In the genomic region with DNA sequence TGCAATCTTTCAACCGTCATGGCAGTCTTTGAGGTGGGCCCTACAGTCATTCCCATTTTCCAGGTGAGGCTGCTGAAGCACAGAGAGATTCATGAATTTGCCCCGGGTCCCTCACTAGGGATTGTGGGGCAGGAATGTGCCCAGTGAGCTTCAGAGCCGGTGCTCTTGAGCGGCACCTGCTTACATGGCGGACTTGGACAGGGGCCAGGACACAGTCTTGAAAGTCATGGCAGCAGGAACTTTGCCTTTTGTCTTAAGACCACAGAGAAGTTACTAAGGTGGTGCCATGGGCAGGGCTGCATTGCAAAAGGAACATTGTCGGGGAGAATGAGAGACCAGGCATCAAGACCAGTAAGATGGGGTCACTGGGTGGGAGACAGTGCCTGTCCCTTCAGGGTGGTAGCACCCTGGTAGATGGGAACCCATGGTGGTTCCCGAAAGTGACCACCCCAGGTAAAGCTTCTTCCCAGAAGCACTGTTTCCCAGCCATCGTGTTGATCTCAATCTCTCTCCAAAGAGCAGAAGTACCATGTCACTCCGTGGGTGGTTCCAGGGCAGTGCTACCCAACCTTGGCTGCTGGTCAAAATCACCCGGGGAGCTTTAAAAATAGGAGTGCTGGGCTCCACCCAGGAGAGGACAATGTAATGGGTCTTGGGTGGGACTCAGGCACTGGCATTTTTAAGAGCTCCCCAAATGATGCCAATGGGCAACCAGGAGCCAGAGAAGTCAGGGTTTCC, we compare ENCODE assay signal across 2 cellular contexts.
TF ChIP-seq lines count a peak whose summit lies in the region.

No MANE protein-coding gene starts in this region.

TF ChIP-seq in SK-N-SH, 30 proteins besides CTCF, POLR2A, EP300 and RAD21 (continued from another document):
- TF ChIP-seq, protein P1, sequence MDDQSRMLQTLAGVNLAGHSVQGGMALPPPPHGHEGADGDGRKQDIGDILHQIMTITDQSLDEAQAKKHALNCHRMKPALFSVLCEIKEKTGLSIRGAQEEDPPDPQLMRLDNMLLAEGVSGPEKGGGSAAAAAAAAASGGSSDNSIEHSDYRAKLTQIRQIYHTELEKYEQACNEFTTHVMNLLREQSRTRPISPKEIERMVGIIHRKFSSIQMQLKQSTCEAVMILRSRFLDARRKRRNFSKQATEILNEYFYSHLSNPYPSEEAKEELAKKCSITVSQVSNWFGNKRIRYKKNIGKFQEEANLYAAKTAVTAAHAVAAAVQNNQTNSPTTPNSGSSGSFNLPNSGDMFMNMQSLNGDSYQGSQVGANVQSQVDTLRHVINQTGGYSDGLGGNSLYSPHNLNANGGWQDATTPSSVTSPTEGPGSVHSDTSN (IDR thresholded peaks at IDR 0.05), result no peak
- TF ChIP-seq GABPA (IDR thresholded peaks at IDR 0.05; ENCODE audit: low read depth) (no peak), FOSL2 (IDR thresholded peaks at IDR 0.05; ENCODE audit: borderline replicate concordance, low read depth) (no peak), RFX5 (IDR thresholded peaks at IDR 0.05; ENCODE audit: low read length) (no peak), NFIC (IDR thresholded peaks at IDR 0.05; ENCODE audit: borderline replicate concordance) (no peak)
- TF ChIP-seq, protein P2, sequence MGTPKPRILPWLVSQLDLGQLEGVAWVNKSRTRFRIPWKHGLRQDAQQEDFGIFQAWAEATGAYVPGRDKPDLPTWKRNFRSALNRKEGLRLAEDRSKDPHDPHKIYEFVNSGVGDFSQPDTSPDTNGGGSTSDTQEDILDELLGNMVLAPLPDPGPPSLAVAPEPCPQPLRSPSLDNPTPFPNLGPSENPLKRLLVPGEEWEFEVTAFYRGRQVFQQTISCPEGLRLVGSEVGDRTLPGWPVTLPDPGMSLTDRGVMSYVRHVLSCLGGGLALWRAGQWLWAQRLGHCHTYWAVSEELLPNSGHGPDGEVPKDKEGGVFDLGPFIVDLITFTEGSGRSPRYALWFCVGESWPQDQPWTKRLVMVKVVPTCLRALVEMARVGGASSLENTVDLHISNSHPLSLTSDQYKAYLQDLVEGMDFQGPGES (IDR thresholded peaks at IDR 0.05; ENCODE audit: low read depth, low read length), result no peak
- TF ChIP-seq, protein P3, sequence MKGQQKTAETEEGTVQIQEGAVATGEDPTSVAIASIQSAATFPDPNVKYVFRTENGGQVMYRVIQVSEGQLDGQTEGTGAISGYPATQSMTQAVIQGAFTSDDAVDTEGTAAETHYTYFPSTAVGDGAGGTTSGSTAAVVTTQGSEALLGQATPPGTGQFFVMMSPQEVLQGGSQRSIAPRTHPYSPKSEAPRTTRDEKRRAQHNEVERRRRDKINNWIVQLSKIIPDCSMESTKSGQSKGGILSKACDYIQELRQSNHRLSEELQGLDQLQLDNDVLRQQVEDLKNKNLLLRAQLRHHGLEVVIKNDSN (IDR thresholded peaks at IDR 0.05; ENCODE audit: borderline replicate concordance, low read depth), result no peak
- TF ChIP-seq, protein P4, sequence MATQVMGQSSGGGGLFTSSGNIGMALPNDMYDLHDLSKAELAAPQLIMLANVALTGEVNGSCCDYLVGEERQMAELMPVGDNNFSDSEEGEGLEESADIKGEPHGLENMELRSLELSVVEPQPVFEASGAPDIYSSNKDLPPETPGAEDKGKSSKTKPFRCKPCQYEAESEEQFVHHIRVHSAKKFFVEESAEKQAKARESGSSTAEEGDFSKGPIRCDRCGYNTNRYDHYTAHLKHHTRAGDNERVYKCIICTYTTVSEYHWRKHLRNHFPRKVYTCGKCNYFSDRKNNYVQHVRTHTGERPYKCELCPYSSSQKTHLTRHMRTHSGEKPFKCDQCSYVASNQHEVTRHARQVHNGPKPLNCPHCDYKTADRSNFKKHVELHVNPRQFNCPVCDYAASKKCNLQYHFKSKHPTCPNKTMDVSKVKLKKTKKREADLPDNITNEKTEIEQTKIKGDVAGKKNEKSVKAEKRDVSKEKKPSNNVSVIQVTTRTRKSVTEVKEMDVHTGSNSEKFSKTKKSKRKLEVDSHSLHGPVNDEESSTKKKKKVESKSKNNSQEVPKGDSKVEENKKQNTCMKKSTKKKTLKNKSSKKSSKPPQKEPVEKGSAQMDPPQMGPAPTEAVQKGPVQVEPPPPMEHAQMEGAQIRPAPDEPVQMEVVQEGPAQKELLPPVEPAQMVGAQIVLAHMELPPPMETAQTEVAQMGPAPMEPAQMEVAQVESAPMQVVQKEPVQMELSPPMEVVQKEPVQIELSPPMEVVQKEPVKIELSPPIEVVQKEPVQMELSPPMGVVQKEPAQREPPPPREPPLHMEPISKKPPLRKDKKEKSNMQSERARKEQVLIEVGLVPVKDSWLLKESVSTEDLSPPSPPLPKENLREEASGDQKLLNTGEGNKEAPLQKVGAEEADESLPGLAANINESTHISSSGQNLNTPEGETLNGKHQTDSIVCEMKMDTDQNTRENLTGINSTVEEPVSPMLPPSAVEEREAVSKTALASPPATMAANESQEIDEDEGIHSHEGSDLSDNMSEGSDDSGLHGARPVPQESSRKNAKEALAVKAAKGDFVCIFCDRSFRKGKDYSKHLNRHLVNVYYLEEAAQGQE (IDR thresholded peaks at IDR 0.05; ENCODE audit: low read depth, low read length), result no peak

TF ChIP-seq in SK-N-SH treated with all-trans-retinoic acid at 6 μM for 48 hours, 23 proteins besides CTCF, POLR2A, EP300 and RAD21 (continued from another document):
- TF ChIP-seq, protein P5, sequence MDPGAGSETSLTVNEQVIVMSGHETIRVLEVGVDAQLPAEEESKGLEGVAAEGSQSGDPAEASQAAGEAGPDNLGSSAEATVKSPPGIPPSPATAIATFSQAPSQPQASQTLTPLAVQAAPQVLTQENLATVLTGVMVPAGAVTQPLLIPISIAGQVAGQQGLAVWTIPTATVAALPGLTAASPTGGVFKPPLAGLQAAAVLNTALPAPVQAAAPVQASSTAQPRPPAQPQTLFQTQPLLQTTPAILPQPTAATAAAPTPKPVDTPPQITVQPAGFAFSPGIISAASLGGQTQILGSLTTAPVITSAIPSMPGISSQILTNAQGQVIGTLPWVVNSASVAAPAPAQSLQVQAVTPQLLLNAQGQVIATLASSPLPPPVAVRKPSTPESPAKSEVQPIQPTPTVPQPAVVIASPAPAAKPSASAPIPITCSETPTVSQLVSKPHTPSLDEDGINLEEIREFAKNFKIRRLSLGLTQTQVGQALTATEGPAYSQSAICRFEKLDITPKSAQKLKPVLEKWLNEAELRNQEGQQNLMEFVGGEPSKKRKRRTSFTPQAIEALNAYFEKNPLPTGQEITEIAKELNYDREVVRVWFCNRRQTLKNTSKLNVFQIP (CRISPR knock-in tag; IDR thresholded peaks at IDR 0.05; ENCODE audit: borderline replicate concordance, low read depth), result no peak
- TF ChIP-seq ARNTL (CRISPR knock-in tag; IDR thresholded peaks at IDR 0.05; ENCODE audit: borderline replicate concordance, low read depth) (no peak), RARB (CRISPR knock-in tag; IDR thresholded peaks at IDR 0.05) (no peak), GLIS3 (CRISPR knock-in tag; IDR thresholded peaks at IDR 0.05) (no peak), ISL1 (CRISPR knock-in tag; IDR thresholded peaks at IDR 0.05) (no peak), CSDC2 (CRISPR knock-in tag; IDR thresholded peaks at IDR 0.05) (no peak), ZNF8 (CRISPR knock-in tag; IDR thresholded peaks at IDR 0.05) (no peak), ESRRG (CRISPR knock-in tag; IDR thresholded peaks at IDR 0.05) (no peak), BACH2 (CRISPR knock-in tag; IDR thresholded peaks at IDR 0.05; ENCODE audit: borderline replicate concordance) (no peak), PPARA (CRISPR knock-in tag; IDR thresholded peaks at IDR 0.05; ENCODE audit: borderline replicate concordance) (no peak), TCF4 (CRISPR knock-in tag; IDR thresholded peaks at IDR 0.05; ENCODE audit: borderline replicate concordance) (no peak), ZNF565 (CRISPR knock-in tag; conservative IDR thresholded peaks at IDR 0.05; ENCODE audit: low read depth) (no peak), OSR1 (CRISPR knock-in tag; IDR thresholded peaks at IDR 0.05) (no peak)
- TF ChIP-seq, protein P6, sequence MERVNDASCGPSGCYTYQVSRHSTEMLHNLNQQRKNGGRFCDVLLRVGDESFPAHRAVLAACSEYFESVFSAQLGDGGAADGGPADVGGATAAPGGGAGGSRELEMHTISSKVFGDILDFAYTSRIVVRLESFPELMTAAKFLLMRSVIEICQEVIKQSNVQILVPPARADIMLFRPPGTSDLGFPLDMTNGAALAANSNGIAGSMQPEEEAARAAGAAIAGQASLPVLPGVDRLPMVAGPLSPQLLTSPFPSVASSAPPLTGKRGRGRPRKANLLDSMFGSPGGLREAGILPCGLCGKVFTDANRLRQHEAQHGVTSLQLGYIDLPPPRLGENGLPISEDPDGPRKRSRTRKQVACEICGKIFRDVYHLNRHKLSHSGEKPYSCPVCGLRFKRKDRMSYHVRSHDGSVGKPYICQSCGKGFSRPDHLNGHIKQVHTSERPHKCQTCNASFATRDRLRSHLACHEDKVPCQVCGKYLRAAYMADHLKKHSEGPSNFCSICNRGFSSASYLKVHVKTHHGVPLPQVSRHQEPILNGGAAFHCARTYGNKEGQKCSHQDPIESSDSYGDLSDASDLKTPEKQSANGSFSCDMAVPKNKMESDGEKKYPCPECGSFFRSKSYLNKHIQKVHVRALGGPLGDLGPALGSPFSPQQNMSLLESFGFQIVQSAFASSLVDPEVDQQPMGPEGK (CRISPR knock-in tag; IDR thresholded peaks at IDR 0.05; ENCODE audit: borderline replicate concordance), result no peak
- TF ChIP-seq, protein P7, sequence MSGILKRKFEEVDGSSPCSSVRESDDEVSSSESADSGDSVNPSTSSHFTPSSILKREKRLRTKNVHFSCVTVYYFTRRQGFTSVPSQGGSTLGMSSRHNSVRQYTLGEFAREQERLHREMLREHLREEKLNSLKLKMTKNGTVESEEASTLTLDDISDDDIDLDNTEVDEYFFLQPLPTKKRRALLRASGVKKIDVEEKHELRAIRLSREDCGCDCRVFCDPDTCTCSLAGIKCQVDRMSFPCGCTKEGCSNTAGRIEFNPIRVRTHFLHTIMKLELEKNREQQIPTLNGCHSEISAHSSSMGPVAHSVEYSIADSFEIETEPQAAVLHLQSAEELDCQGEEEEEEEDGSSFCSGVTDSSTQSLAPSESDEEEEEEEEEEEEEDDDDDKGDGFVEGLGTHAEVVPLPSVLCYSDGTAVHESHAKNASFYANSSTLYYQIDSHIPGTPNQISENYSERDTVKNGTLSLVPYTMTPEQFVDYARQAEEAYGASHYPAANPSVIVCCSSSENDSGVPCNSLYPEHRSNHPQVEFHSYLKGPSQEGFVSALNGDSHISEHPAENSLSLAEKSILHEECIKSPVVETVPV (CRISPR knock-in tag; IDR thresholded peaks at IDR 0.05), result no peak
- TF ChIP-seq, protein P8, sequence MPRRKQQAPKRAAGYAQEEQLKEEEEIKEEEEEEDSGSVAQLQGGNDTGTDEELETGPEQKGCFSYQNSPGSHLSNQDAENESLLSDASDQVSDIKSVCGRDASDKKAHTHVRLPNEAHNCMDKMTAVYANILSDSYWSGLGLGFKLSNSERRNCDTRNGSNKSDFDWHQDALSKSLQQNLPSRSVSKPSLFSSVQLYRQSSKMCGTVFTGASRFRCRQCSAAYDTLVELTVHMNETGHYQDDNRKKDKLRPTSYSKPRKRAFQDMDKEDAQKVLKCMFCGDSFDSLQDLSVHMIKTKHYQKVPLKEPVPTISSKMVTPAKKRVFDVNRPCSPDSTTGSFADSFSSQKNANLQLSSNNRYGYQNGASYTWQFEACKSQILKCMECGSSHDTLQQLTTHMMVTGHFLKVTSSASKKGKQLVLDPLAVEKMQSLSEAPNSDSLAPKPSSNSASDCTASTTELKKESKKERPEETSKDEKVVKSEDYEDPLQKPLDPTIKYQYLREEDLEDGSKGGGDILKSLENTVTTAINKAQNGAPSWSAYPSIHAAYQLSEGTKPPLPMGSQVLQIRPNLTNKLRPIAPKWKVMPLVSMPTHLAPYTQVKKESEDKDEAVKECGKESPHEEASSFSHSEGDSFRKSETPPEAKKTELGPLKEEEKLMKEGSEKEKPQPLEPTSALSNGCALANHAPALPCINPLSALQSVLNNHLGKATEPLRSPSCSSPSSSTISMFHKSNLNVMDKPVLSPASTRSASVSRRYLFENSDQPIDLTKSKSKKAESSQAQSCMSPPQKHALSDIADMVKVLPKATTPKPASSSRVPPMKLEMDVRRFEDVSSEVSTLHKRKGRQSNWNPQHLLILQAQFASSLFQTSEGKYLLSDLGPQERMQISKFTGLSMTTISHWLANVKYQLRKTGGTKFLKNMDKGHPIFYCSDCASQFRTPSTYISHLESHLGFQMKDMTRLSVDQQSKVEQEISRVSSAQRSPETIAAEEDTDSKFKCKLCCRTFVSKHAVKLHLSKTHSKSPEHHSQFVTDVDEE (CRISPR knock-in tag; IDR thresholded peaks at IDR 0.05), result no peak
TF ChIP-seq in SK-N-SH treated with all-trans-retinoic acid at 6 μM for 48 hours: peak in this region for 0.
